Comparison of ENCODE assay signal across 8 cellular contexts in the genomic region with DNA sequence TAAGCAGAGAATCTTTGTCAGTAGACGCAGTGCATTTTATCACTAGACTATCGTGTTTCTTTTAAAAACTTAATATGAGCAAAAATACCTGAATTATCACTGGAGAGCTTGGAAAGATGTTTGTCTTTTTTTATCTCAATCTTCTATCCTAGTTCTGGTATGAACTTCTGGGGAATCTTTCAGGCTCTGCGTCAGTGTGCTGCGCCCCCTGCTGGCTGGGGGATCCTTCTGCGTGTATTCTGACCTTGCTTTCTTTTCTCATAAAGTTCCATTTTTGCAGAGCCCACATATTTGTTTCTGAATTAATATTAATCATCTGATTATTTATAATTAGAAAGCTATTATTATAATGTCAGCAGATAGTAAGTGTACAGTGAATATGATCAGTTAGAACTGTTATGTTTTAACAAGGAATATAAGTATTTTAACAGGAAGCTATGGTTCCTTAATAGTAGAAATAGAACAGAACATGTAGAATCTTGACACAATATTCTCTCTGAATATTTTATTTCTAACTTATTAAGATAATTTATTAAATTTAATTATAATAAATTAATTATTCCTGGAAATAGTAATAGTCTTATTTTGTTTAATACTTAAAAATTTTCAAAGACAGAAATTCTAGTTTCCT.
DNase-seq lines count a peak whose midpoint lies in the region; ATAC-seq, FAIRE-seq and TF ChIP-seq lines count a peak whose summit lies in the region.

No MANE protein-coding gene starts in this region.

- ATAC-seq in HG02798 (IDR thresholded peaks at IDR 0.05; ENCODE audit: poor library complexity, unreplicated experiment) = peak; percentile 87

- peak; percentile 4 for DNase-seq in AG09309 (ENCODE audit: low read depth)
- DNase-seq in NCI-H2196 (lab: John Stamatoyannopoulos, UW; ENCODE audit: unreplicated experiment) = peak; percentile 29
- DNase-seq in activated T-cell treated with anti-CD3 and anti-CD28 coated beads, Interleukin-2, amount 50 U/mL, for 48 hours = peak; percentile 57 to 61
- peak; percentile 70 for DNase-seq in globus pallidus (ENCODE audit: low spot score)
- no peak for DNase-seq in retinal pigment epithelial cell (ENCODE audit: low read depth)
- no peak for DNase-seq in GM12892 (ENCODE audit: insufficient read length)

- no peak for FAIRE-seq in GM12892 (lab: Jason Lieb, UNC)

- no peak overlapping the region for H3K4me3 ChIP-seq in AG09309 (ENCODE audit: control insufficient read depth, low read depth, low read length)
- H3K4me3 ChIP-seq in retinal pigment epithelial cell (ENCODE audit: low read length) = no peak overlapping the region

- peak; percentile 78 for TF ChIP-seq CTCF in AG09309 (IDR thresholded peaks at IDR 0.05; ENCODE audit: control insufficient read depth, insufficient read depth, low read depth, low read length, missing control alignments)
- peak; percentile 83 for TF ChIP-seq CTCF in GM12872 (IDR thresholded peaks at IDR 0.05; ENCODE audit: insufficient read depth, low read depth, low read length)
- peak; percentile 94 for TF ChIP-seq CTCF in retinal pigment epithelial cell (conservative IDR thresholded peaks at IDR 0.05; ENCODE audit: low read depth, low read length)

- TF ChIP-seq POLR2A in GM12892 (IDR thresholded peaks at IDR 0.05; ENCODE audit: low read depth, low read length) = no peak

Comparison
In these comparisons a context has a peak if more than half of its experiments do, and no peak if none do; other contexts are left out.
1. DNase-seq: peak in AG09309 (single experiment), NCI-H2196 (single experiment), activated T-cell treated with anti-CD3 and anti-CD28 coated beads, Interleukin-2, amount 50 U/mL, for 48 hours (2 of 2) and globus pallidus (single experiment); none in retinal pigment epithelial cell (single experiment) and GM12892 (single experiment).
2. Peak in every context shown above with its lines, with median percentiles within 50 percentile points of each other: CTCF ChIP-seq.